ENCODE assay signal across 12 cellular contexts in genomic region chr12:31280183-31280582, GRCh38. TPM values are rescaled to one million over a fixed set of nuclear protein-coding genes. Genes with fewer than 3 reads are reported as not detected.
A peak's percentile ranks its signal among the peaks of the same experiment; 100 is the strongest.
DNase-seq lines count a peak whose midpoint lies in the region; ATAC-seq and TF ChIP-seq lines count a peak whose summit lies in the region.
"Had no signal": no experiment of that assay in that cellular context is flagged by ENCODE, and none has a peak within 500 bp of the region (broad histone marks: within the 10 kb centered on the region; RNA-seq: fewer than 3 reads in every experiment).

No MANE protein-coding gene starts in this region.

- peak overlapping the region; percentile 8 for H3K27ac Mint-ChIP-seq in activated naive CD8-positive, alpha-beta T cell treated with anti-CD3 and anti-CD28 coated beads for 36 hours
- no peak overlapping the region for H3K27ac Mint-ChIP-seq in activated naive CD8-positive, alpha-beta T cell treated with anti-CD3 and anti-CD28 coated beads, Interleukin-2, amount 50 U/mL, for 24 hours
- H3K27ac Mint-ChIP-seq in endodermal cell: peak overlapping the region; percentile 5
- H3K27ac Mint-ChIP-seq: CD14-positive monocyte had no signal

- H3K9me3 Mint-ChIP-seq in activated naive CD8-positive, alpha-beta T cell treated with anti-CD3 and anti-CD28 coated beads for 36 hours: no peaks in the 10 kb centered on the region
- no peaks in the 10 kb centered on the region for H3K9me3 Mint-ChIP-seq in activated naive CD8-positive, alpha-beta T cell treated with anti-CD3 and anti-CD28 coated beads, Interleukin-2, amount 50 U/mL, for 24 hours
- H3K9me3 Mint-ChIP-seq in endodermal cell: peaks cover 3% of the 10 kb centered on the region
- H3K9me3 Mint-ChIP-seq: CD14-positive monocyte had no signal

- DNase-seq in activated naive CD8-positive, alpha-beta T cell treated with anti-CD3 and anti-CD28 coated beads for 36 hours: no peak
- no peak for DNase-seq in activated naive CD8-positive, alpha-beta T cell treated with anti-CD3 and anti-CD28 coated beads, Interleukin-2, amount 50 U/mL, for 24 hours
- DNase-seq in endodermal cell: no peak
- peak; percentile 16 for DNase-seq in renal cortical epithelial cell (ENCODE audit: low read depth)
- no peak for DNase-seq in stimulated activated CD4-positive, alpha-beta T cell treated with anti-CD3 and anti-CD28 coated beads, Interleukin-15, amount 100 ng/mL, for 24 hours
- no peak for DNase-seq in superior temporal gyrus (ENCODE audit: extremely low spot score)
- no peak for DNase-seq in left ventricle myocardium inferior
- DNase-seq: DMS53, GM23248, NCI-H1092, NCI-H1694 had no signal

- H3K27me3 ChIP-seq in endodermal cell (ENCODE audit: control insufficient read depth, insufficient read depth, low read length, poor library complexity, severe bottlenecking) (no peaks in the 10 kb centered on the region), left ventricle myocardium inferior (ENCODE audit: low read depth) (no peaks in the 10 kb centered on the region)

- H3K4me3 Mint-ChIP-seq in activated naive CD8-positive, alpha-beta T cell treated with anti-CD3 and anti-CD28 coated beads for 36 hours: no peak overlapping the region
- no peak overlapping the region for H3K4me3 Mint-ChIP-seq in activated naive CD8-positive, alpha-beta T cell treated with anti-CD3 and anti-CD28 coated beads, Interleukin-2, amount 50 U/mL, for 24 hours
- no peak overlapping the region for H3K4me3 Mint-ChIP-seq in endodermal cell
- H3K4me3 Mint-ChIP-seq: CD14-positive monocyte had no signal

- no peak for ATAC-seq in activated naive CD8-positive, alpha-beta T cell treated with anti-CD3 and anti-CD28 coated beads, Interleukin-2, amount 50 U/mL, for 24 hours

- intact Hi-C loops in left ventricle myocardium inferior (cut with micrococcal nuclease): no loop called here

- no peaks in the 10 kb centered on the region for H3K9me3 ChIP-seq in endodermal cell (ENCODE audit: control insufficient read depth, low read length)
- H3K9me3 ChIP-seq in left ventricle myocardium inferior (replicated peaks): no peaks in the 10 kb centered on the region

- H3K27ac ChIP-seq in endodermal cell (ENCODE audit: low read depth, low read length): no peak overlapping the region
- H3K27ac ChIP-seq in left ventricle myocardium inferior (replicated peaks): no peak overlapping the region
- H3K27ac ChIP-seq: GM23248 had no signal

- H3K36me3 ChIP-seq in endodermal cell (ENCODE audit: control insufficient read depth, insufficient read depth, low read length) (peaks cover 73% of the 10 kb centered on the region), left ventricle myocardium inferior (peaks cover 37% of the 10 kb centered on the region)

- no peak overlapping the region for H3K9ac ChIP-seq in endodermal cell (ENCODE audit: extremely low read depth, low read length, poor library complexity, severe bottlenecking)
- H3K9ac ChIP-seq: GM23248 had no signal

- H3K4me1 ChIP-seq in endodermal cell (ENCODE audit: control insufficient read depth, insufficient read depth, low read length): peaks cover 11% of the 10 kb centered on the region
- no peaks in the 10 kb centered on the region for H3K4me1 ChIP-seq in left ventricle myocardium inferior

- TF ChIP-seq CTCF in endodermal cell (conservative IDR thresholded peaks at IDR 0.05) (no peak), left ventricle myocardium inferior (IDR thresholded peaks at IDR 0.05; ENCODE audit: borderline replicate concordance) (no peak)

- peaks cover 28% of the 10 kb centered on the region for H3K36me3 Mint-ChIP-seq in activated naive CD8-positive, alpha-beta T cell treated with anti-CD3 and anti-CD28 coated beads for 36 hours
- H3K36me3 Mint-ChIP-seq in activated naive CD8-positive, alpha-beta T cell treated with anti-CD3 and anti-CD28 coated beads, Interleukin-2, amount 50 U/mL, for 24 hours (ENCODE audit: low read depth): peaks cover 50% of the 10 kb centered on the region
- peaks cover 76% of the 10 kb centered on the region for H3K36me3 Mint-ChIP-seq in endodermal cell (ENCODE audit: low read depth)

- H3K27me3 Mint-ChIP-seq in activated naive CD8-positive, alpha-beta T cell treated with anti-CD3 and anti-CD28 coated beads for 36 hours: no peaks in the 10 kb centered on the region
- no peaks in the 10 kb centered on the region for H3K27me3 Mint-ChIP-seq in activated naive CD8-positive, alpha-beta T cell treated with anti-CD3 and anti-CD28 coated beads, Interleukin-2, amount 50 U/mL, for 24 hours
- no peaks in the 10 kb centered on the region for H3K27me3 Mint-ChIP-seq in endodermal cell (ENCODE audit: insufficient read depth)

- no peaks in the 10 kb centered on the region for H3K4me1 Mint-ChIP-seq in activated naive CD8-positive, alpha-beta T cell treated with anti-CD3 and anti-CD28 coated beads for 36 hours
- H3K4me1 Mint-ChIP-seq in activated naive CD8-positive, alpha-beta T cell treated with anti-CD3 and anti-CD28 coated beads, Interleukin-2, amount 50 U/mL, for 24 hours: no peaks in the 10 kb centered on the region
- peaks cover 31% of the 10 kb centered on the region for H3K4me1 Mint-ChIP-seq in endodermal cell
- H3K4me1 Mint-ChIP-seq: CD14-positive monocyte had no signal

- H3K4me3 ChIP-seq in endodermal cell (ENCODE audit: low read length) (no peak overlapping the region), left ventricle myocardium inferior (no peak overlapping the region)
- H3K4me3 ChIP-seq: GM23248 had no signal

RNA-seq across cellular contexts. Expression of gene SINHCAF, which starts 45.8 kb away (rescaled TPM):
- 100 to 1,000 TPM; 159 to 160 TPM for total RNA-seq in activated naive CD8-positive, alpha-beta T cell treated with anti-CD3 and anti-CD28 coated beads for 36 hours
- 100 to 1,000 TPM; 323 to 779 TPM for total RNA-seq in endodermal cell
- polyA plus RNA-seq in endodermal cell (2013, experiment 1 of 2): 193 TPM
- 173 TPM for polyA plus RNA-seq in endodermal cell (2013, experiment 2 of 2)
- total RNA-seq in renal cortical epithelial cell: 257 and 413 TPM in 2 replicates
- 6.6 TPM for total RNA-seq in left ventricle myocardium inferior

Comparison
In these comparisons a context has a peak if more than half of its experiments do, and no peak if none do; other contexts are left out.
1. RNA of gene SINHCAF, which starts 45.8 kb away (total RNA-seq): 323 to 779 TPM in endodermal cell, 257 to 413 TPM in renal cortical epithelial cell and 159 to 160 TPM in activated naive CD8-positive, alpha-beta T cell treated with anti-CD3 and anti-CD28 coated beads for 36 hours; 6.6 TPM in left ventricle myocardium inferior (single experiment); every median in the first group is over 10 times any median in the second.